8 cellular contexts compared by ENCODE assay signal in genomic region chrX:119235872-119236598, GRCh38. TPM values are rescaled to one million over a fixed set of nuclear protein-coding genes. Genes with fewer than 3 reads are reported as not detected.
DNase-seq lines count a peak whose midpoint lies in the region; ATAC-seq and TF ChIP-seq lines count a peak whose summit lies in the region.

Gene PGRMC1 (plus strand): TSS chrX:119236285. CDS start chrX:119236364, 79 bp downstream.

- no peak for TF ChIP-seq EP300 in Ishikawa (IDR thresholded peaks at IDR 0.05; ENCODE audit: borderline replicate concordance)

- peak within 1 kb of the TSS; percentile 91 to 98 (median 97) for H3K27ac Mint-ChIP-seq in nephron
- peak within 1 kb of the TSS; percentile 84 for H3K27ac Mint-ChIP-seq in stimulated activated naive CD8-positive, alpha-beta T cell treated with anti-CD3 and anti-CD28 coated beads, Interleukin-15, Interleukin-2, amounts not matched to agents 100 ng/mL and 50 ng/mL, for 24 hours

- peaks cover 19% of the 10 kb centered on the region for H3K36me3 Mint-ChIP-seq in nephron (ENCODE audit: low read depth)
- H3K36me3 Mint-ChIP-seq in stimulated activated naive CD8-positive, alpha-beta T cell treated with anti-CD3 and anti-CD28 coated beads, Interleukin-15, Interleukin-2, amounts not matched to agents 100 ng/mL and 50 ng/mL, for 24 hours (ENCODE audit: low read depth), result peaks cover 21% of the 10 kb centered on the region

- no peaks in the 10 kb centered on the region for H3K9me3 Mint-ChIP-seq in nephron
- no peaks in the 10 kb centered on the region for H3K9me3 Mint-ChIP-seq in stimulated activated naive CD8-positive, alpha-beta T cell treated with anti-CD3 and anti-CD28 coated beads, Interleukin-15, Interleukin-2, amounts not matched to agents 100 ng/mL and 50 ng/mL, for 24 hours

- TF ChIP-seq RAD21 in Ishikawa (IDR thresholded peaks at IDR 0.05; ENCODE audit: low read depth), result no peak

- H3K4me1 Mint-ChIP-seq in nephron, result peaks cover 32% of the 10 kb centered on the region
- H3K4me1 Mint-ChIP-seq in stimulated activated naive CD8-positive, alpha-beta T cell treated with anti-CD3 and anti-CD28 coated beads, Interleukin-15, Interleukin-2, amounts not matched to agents 100 ng/mL and 50 ng/mL, for 24 hours (ENCODE audit: low read depth), result peaks cover 28% of the 10 kb centered on the region

- POLR2A ChIA-PET in RWPE1 (lab: Yijun Ruan, JAX; ENCODE audit: low non-redundant PET), result no interaction called here

- peak; percentile 53 for DNase-seq in DMS53 treated with DMSO at 0.1 percent for 48 hours (lab: John Stamatoyannopoulos, UW; ENCODE audit: unreplicated experiment)
- peak; percentile 65 for DNase-seq in RWPE1 (ENCODE audit: low spot score)
- peak; percentile 64 for DNase-seq in activated T-helper 9 cell treated with anti-CD3 and anti-CD28 coated beads, Interleukin-2, amount 50 U/mL, for 16 hours (ENCODE audit: low read depth)
- DNase-seq in fibroblast of the aortic adventitia (ENCODE audit: low read depth), result peak; percentile 69

- ATAC-seq in GM21576 (IDR thresholded peaks at IDR 0.05; ENCODE audit: unreplicated experiment), result peak; percentile 94

- CTCF ChIA-PET in RWPE1 (lab: Yijun Ruan, JAX), result no interaction called here

- H3K27me3 Mint-ChIP-seq in nephron (ENCODE audit: low read depth), result no peaks in the 10 kb centered on the region
- peaks cover 8% of the 10 kb centered on the region for H3K27me3 Mint-ChIP-seq in stimulated activated naive CD8-positive, alpha-beta T cell treated with anti-CD3 and anti-CD28 coated beads, Interleukin-15, Interleukin-2, amounts not matched to agents 100 ng/mL and 50 ng/mL, for 24 hours

- H3K27ac ChIP-seq in RWPE1, result peak within 1 kb of the TSS; percentile 67

- TF ChIP-seq CTCF in RWPE1 (conservative IDR thresholded peaks at IDR 0.05; ENCODE audit: low read depth) (no peak), fibroblast of the aortic adventitia (IDR thresholded peaks at IDR 0.05; ENCODE audit: insufficient read depth, low read length) (no peak), nephron (IDR thresholded peaks at IDR 0.05; ENCODE audit: unreplicated experiment in 3 of 3) (no peak)

- peak within 1 kb of the TSS; percentile 90 to 96 (median 94) for H3K4me3 Mint-ChIP-seq in nephron
- H3K4me3 Mint-ChIP-seq in stimulated activated naive CD8-positive, alpha-beta T cell treated with anti-CD3 and anti-CD28 coated beads, Interleukin-15, Interleukin-2, amounts not matched to agents 100 ng/mL and 50 ng/mL, for 24 hours, result peak within 1 kb of the TSS; percentile 97

- peak within 1 kb of the TSS; percentile 77 for H3K4me3 ChIP-seq in fibroblast of the aortic adventitia (ENCODE audit: low read depth, low read length)

TF ChIP-seq in Ishikawa, 13 proteins besides CTCF, POLR2A, EP300 and RAD21:
- no peak for TF ChIP-seq CEBPB (IDR thresholded peaks at IDR 0.05)
- no peak for TF ChIP-seq NFIC (IDR thresholded peaks at IDR 0.05)
- TF ChIP-seq, protein P1, sequence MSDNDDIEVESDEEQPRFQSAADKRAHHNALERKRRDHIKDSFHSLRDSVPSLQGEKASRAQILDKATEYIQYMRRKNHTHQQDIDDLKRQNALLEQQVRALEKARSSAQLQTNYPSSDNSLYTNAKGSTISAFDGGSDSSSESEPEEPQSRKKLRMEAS (IDR thresholded peaks at IDR 0.05), result 0 out of 2 replicates have a peak, but pooled peaks have one; percentile 17
- no peak for TF ChIP-seq FOXM1 (IDR thresholded peaks at IDR 0.05; ENCODE audit: borderline replicate concordance, low read depth)
- no peak for TF ChIP-seq ZBTB7A (IDR thresholded peaks at IDR 0.05; ENCODE audit: low read depth)
- no peak for TF ChIP-seq REST (IDR thresholded peaks at IDR 0.05; ENCODE audit: low read depth)
- TF ChIP-seq TCF12 (IDR thresholded peaks at IDR 0.05; ENCODE audit: low read depth), result no peak
- peak; percentile 83 for TF ChIP-seq YY1 (IDR thresholded peaks at IDR 0.05; ENCODE audit: low read depth)
- TF ChIP-seq TAF1 (IDR thresholded peaks at IDR 0.05; ENCODE audit: low read depth), result peak; percentile 62
- 0 out of 2 replicates have a peak, but pooled peaks have one; percentile 23 for TF ChIP-seq EGR1 (IDR thresholded peaks at IDR 0.05)
- TF ChIP-seq TEAD4 (IDR thresholded peaks at IDR 0.05), result no peak
- TF ChIP-seq, protein P2, sequence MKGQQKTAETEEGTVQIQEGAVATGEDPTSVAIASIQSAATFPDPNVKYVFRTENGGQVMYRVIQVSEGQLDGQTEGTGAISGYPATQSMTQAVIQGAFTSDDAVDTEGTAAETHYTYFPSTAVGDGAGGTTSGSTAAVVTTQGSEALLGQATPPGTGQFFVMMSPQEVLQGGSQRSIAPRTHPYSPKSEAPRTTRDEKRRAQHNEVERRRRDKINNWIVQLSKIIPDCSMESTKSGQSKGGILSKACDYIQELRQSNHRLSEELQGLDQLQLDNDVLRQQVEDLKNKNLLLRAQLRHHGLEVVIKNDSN (IDR thresholded peaks at IDR 0.05), result no peak
- TF ChIP-seq CREB1 (IDR thresholded peaks at IDR 0.05; ENCODE audit: low read depth), result no peak

RNA-seq across cellular contexts. Expression of gene PGRMC1, which starts in this region (rescaled TPM):
- 38.3 and 162 TPM in 2 replicates for total RNA-seq in fibroblast of the aortic adventitia (ENCODE audit: low replicate concordance)

Comparison
In these comparisons a context has a peak if more than half of its experiments do, and no peak if none do; other contexts are left out.
1. Peak in every context shown above with its lines: DNase-seq, ATAC-seq, H3K4me3 ChIP-seq and H3K27ac ChIP-seq.